In the genomic region with DNA sequence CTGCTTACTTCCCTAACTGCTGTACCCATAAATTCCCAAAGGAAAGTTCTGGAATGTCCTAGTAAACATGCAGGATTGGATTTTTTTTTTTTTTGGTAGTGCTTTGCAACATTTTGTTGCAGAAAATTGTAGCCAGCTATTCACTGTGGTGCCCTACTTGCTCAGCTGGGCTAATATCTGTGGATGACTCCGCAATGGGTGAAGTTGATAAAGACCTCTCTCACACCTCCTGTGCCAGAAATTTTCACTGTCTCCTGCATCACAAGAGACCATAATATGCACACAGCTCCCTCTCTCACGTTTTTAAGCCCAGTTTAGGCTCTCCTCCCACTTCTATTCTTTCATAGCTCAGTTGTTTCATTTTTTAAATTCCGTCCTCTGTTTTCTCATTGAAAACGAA, we compare ENCODE assay signal across 26 cellular contexts.
"Had no signal": no experiment of that assay in that cellular context is flagged by ENCODE, and none has a peak within 500 bp of the region (broad histone marks: within the 10 kb centered on the region; RNA-seq: fewer than 3 reads in every experiment).

No MANE protein-coding gene starts in this region.

- H3K27ac ChIP-seq: hepatocyte, neural progenitor cell, neutrophil, parathyroid adenoma, psoas muscle, sigmoid colon, spleen, thoracic aorta, upper lobe of right lung had no signal

- H3K27me3 ChIP-seq: hepatocyte, neural progenitor cell, neutrophil, sigmoid colon, spleen, tibial artery, upper lobe of right lung had no signal

- ATAC-seq: left lobe of liver; natural killer cell; psoas muscle; stimulated activated memory B cell treated with anti-CD40 and anti-IgM and Interleukin-4, amounts not matched to agents 10 μg/mL and 1 μg/mL and 100 μg/mL, for 72 hours; stimulated activated naive CD8-positive, alpha-beta T cell treated with anti-CD3 and anti-CD28 coated beads, Interleukin-15, amount 100 ng/mL, for 72 hours; upper lobe of right lung had no signal

- H3K9me3 ChIP-seq: neutrophil, psoas muscle, sigmoid colon, spleen, thoracic aorta, tibial artery, upper lobe of right lung had no signal

- H3K4me1 ChIP-seq: neural progenitor cell, parathyroid adenoma, psoas muscle, sigmoid colon, spleen, upper lobe of right lung had no signal

- H3K4me3 ChIP-seq: hepatocyte, lung, neural progenitor cell, psoas muscle, sigmoid colon, spleen, thoracic aorta, tibial artery, upper lobe of right lung had no signal

- H3K36me3 ChIP-seq: neural progenitor cell, neutrophil, sigmoid colon, spleen, thoracic aorta, tibial artery, upper lobe of right lung had no signal

- DNase-seq: head of caudate nucleus; islet precursor cell; naive B cell; natural killer cell; nephron progenitor cell; occipital lobe; psoas muscle; sigmoid colon; small intestine; spleen; stimulated activated CD4-positive, alpha-beta T cell treated with anti-CD3 and anti-CD28 coated beads, Interleukin-4, amount 100 ng/mL, for 4 hours; stimulated activated CD8-positive, alpha-beta memory T cell treated with anti-CD3 and anti-CD28 coated beads, Interleukin-4, amount 100 ng/mL, for 48 hours; stimulated activated naive CD4-positive, alpha-beta T cell treated with Interleukin-2 at 50 U/mL for 16 hours; stimulated activated naive CD8-positive, alpha-beta T cell treated with anti-CD3 and anti-CD28 coated beads, Interleukin-15, amount 100 ng/mL, for 72 hours; substantia nigra; tibial artery; trophoblast cell; upper lobe of right lung had no signal
